Comparison of ENCODE assay signal across 28 cellular contexts in the genomic region with DNA sequence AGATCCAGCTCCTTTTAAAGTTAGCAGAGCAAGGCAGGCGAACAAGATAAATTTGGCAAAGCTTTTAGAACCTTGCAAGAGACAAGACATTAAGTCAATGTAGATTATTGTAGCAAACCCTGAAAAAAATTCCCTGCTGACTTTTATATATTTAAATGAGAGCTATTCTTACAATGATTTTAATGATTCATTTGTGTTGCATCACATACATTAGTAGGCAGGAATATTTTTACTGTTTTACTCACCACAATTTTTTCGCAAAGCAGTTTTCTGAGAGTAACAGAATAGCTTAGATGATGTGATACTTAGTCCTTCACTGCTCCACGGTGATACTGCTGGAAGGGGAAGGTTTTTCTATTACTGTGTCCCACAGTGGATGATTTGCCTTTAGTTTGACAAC. TPM values are rescaled to one million over a fixed set of nuclear protein-coding genes. Genes with fewer than 3 reads are reported as not detected.
A peak's percentile ranks its signal among the peaks of the same experiment; 100 is the strongest.
DNase-seq lines count a peak whose midpoint lies in the region; TF ChIP-seq lines count a peak whose summit lies in the region.
"Had no signal": no experiment of that assay in that cellular context is flagged by ENCODE, and none has a peak within 500 bp of the region (broad histone marks: within the 10 kb centered on the region; RNA-seq: fewer than 3 reads in every experiment).

No MANE protein-coding gene starts in this region.

- no peaks in the 10 kb centered on the region for H3K4me1 ChIP-seq in CD8-positive, alpha-beta memory T cell (ENCODE audit: insufficient read depth, low read length)

- H3K27ac Mint-ChIP-seq in HFFc6, result no peak overlapping the region
- H3K27ac Mint-ChIP-seq in nephron progenitor cell, result peak overlapping the region; percentile 19
- H3K27ac Mint-ChIP-seq in CD8-positive, alpha-beta memory T cell, result no peak overlapping the region
- H3K27ac Mint-ChIP-seq: activated CD4-positive, alpha-beta memory T cell treated with anti-CD3 and anti-CD28 coated beads for 36 hours; CD4-positive, CD25-positive, alpha-beta regulatory T cell; naive B cell; stimulated activated naive CD8-positive, alpha-beta T cell treated with anti-CD3 and anti-CD28 coated beads, Interleukin-15, amount 100 ng/mL, for 72 hours had no signal

- H3K36me3 Mint-ChIP-seq in HFFc6 (ENCODE audit: low read depth) (no peaks in the 10 kb centered on the region), nephron progenitor cell (ENCODE audit: low read depth) (no peaks in the 10 kb centered on the region)
- no peaks in the 10 kb centered on the region for H3K36me3 Mint-ChIP-seq in CD8-positive, alpha-beta memory T cell
- H3K36me3 Mint-ChIP-seq: activated CD4-positive, alpha-beta memory T cell treated with anti-CD3 and anti-CD28 coated beads for 36 hours; CD4-positive, CD25-positive, alpha-beta regulatory T cell; naive B cell had no signal

- POLR2A ChIA-PET in CD8-positive, alpha-beta memory T cell (lab: Charles Lee), result no interaction called here

- no peaks in the 10 kb centered on the region for H3K9me3 ChIP-seq in CD8-positive, alpha-beta memory T cell (ENCODE audit: low read length)

- no peaks in the 10 kb centered on the region; the same call in none of the 2 replicates for H3K27me3 Mint-ChIP-seq in HFFc6 (ENCODE audit: insufficient read depth)
- H3K27me3 Mint-ChIP-seq in nephron progenitor cell (ENCODE audit: low read depth, poor library complexity), result peaks cover 3% of the 10 kb centered on the region
- peaks cover 0 to 8% of the 10 kb centered on the region in 2 donors for H3K27me3 Mint-ChIP-seq in CD8-positive, alpha-beta memory T cell
- H3K27me3 Mint-ChIP-seq: stimulated activated naive CD8-positive, alpha-beta T cell treated with anti-CD3 and anti-CD28 coated beads, Interleukin-15, amount 100 ng/mL, for 72 hours had no signal

- no peaks in the 10 kb centered on the region for H3K27me3 ChIP-seq in CD8-positive, alpha-beta memory T cell (ENCODE audit: insufficient read depth, low read length, poor library complexity, severe bottlenecking)

- no peak overlapping the region for H3K4me3 ChIP-seq in AG10803 (ENCODE audit: low read length)
- no peak overlapping the region for H3K4me3 ChIP-seq in CD8-positive, alpha-beta memory T cell (ENCODE audit: low read length)
- H3K4me3 ChIP-seq: dorsolateral prefrontal cortex had no signal

- DNase-seq in AG10803 (ENCODE audit: low read depth) (peak; percentile 64), HFFc6 (peak; percentile 52), dedifferentiated amniotic fluid mesenchymal stem cell (ENCODE audit: extremely low spot score) (peak; percentile 15), nephron progenitor cell (no peak), cerebellar nuclear complex (lab: John Stamatoyannopoulos, UW) (no peak), ecto neural progenitor cell (ENCODE audit: low spot score) (no peak)
- DNase-seq in CD8-positive, alpha-beta memory T cell, result no peak
- DNase-seq in stimulated activated CD4-positive, alpha-beta T cell treated with anti-CD3 and anti-CD28 coated beads, Interleukin-12 subunit alpha, Interleukin-12 subunit beta, amount 100 ng/mL, for 4 hours, result no peak
- DNase-seq: ACHN; activated CD4-positive, alpha-beta memory T cell treated with anti-CD3 and anti-CD28 coated beads for 36 hours; activated CD4-positive, CD25-positive, alpha-beta regulatory T cell; activated effector memory CD4-positive, alpha-beta T cell treated with anti-CD3 and anti-CD28 coated beads, Interleukin-2, amount 50 U/mL, for 16 hours; CD4-positive, CD25-positive, alpha-beta regulatory T cell; DMS 273 treated with DMSO at 0.1 percent for 48 hours; dorsolateral prefrontal cortex; GDM1; KBM-7; left colon; MV-4-11; naive B cell; NCI-H1694; occipital lobe; stimulated activated naive CD8-positive, alpha-beta T cell treated with anti-CD3 and anti-CD28 coated beads, Interleukin-15, amount 100 ng/mL, for 72 hours; T-helper 9 cell; trophoblast cell had no signal

- CTCF ChIA-PET in CD8-positive, alpha-beta memory T cell (lab: Charles Lee), result no interaction called here

- no peak for TF ChIP-seq CTCF in AG10803 (conservative IDR thresholded peaks at IDR 0.05; ENCODE audit: low read length)
- TF ChIP-seq CTCF in HFFc6 (IDR thresholded peaks at IDR 0.05), result no peak
- TF ChIP-seq CTCF in nephron progenitor cell (IDR thresholded peaks at IDR 0.05), result no peak

- no peak overlapping the region for H3K4me3 Mint-ChIP-seq in HFFc6
- no peak overlapping the region for H3K4me3 Mint-ChIP-seq in nephron progenitor cell
- no peak overlapping the region for H3K4me3 Mint-ChIP-seq in CD8-positive, alpha-beta memory T cell
- H3K4me3 Mint-ChIP-seq: activated CD4-positive, alpha-beta memory T cell treated with anti-CD3 and anti-CD28 coated beads for 36 hours; CD4-positive, CD25-positive, alpha-beta regulatory T cell; naive B cell; stimulated activated naive CD8-positive, alpha-beta T cell treated with anti-CD3 and anti-CD28 coated beads, Interleukin-15, amount 100 ng/mL, for 72 hours had no signal

- H3K9me3 Mint-ChIP-seq in HFFc6 (no peaks in the 10 kb centered on the region), nephron progenitor cell (no peaks in the 10 kb centered on the region)
- no peaks in the 10 kb centered on the region for H3K9me3 Mint-ChIP-seq in CD8-positive, alpha-beta memory T cell
- H3K9me3 Mint-ChIP-seq: activated CD4-positive, alpha-beta memory T cell treated with anti-CD3 and anti-CD28 coated beads for 36 hours; CD4-positive, CD25-positive, alpha-beta regulatory T cell; naive B cell; stimulated activated naive CD8-positive, alpha-beta T cell treated with anti-CD3 and anti-CD28 coated beads, Interleukin-15, amount 100 ng/mL, for 72 hours had no signal

- no peaks in the 10 kb centered on the region for H3K36me3 ChIP-seq in CD8-positive, alpha-beta memory T cell (ENCODE audit: insufficient read depth, low read length)

- H3K27ac ChIP-seq in CD8-positive, alpha-beta memory T cell (ENCODE audit: low read depth, low read length), result no peak overlapping the region
- H3K27ac ChIP-seq: dorsolateral prefrontal cortex had no signal

- H3K4me1 Mint-ChIP-seq in HFFc6 (ENCODE audit: low read depth) (peaks cover 9% of the 10 kb centered on the region; the same call in 1 of the 2 replicates), nephron progenitor cell (peaks cover 3% of the 10 kb centered on the region)
- no peaks in the 10 kb centered on the region for H3K4me1 Mint-ChIP-seq in CD8-positive, alpha-beta memory T cell
- H3K4me1 Mint-ChIP-seq: CD4-positive, CD25-positive, alpha-beta regulatory T cell; naive B cell; stimulated activated naive CD8-positive, alpha-beta T cell treated with anti-CD3 and anti-CD28 coated beads, Interleukin-15, amount 100 ng/mL, for 72 hours had no signal

RNA-seq across cellular contexts. Expression of a gene that starts 43.9 kb away (rescaled TPM):
- not detected for total RNA-seq in HFFc6 (2021; fragmentation: NEBNext Ultra II Directional; extraction: Animal tissue kit (Norgen Biotek cat#: 25700))
- total RNA-seq in CD8-positive, alpha-beta memory T cell, result not detected
- polyA plus RNA-seq in CD8-positive, alpha-beta memory T cell, result not detected
- total RNA-seq: activated CD4-positive, alpha-beta memory T cell treated with anti-CD3 and anti-CD28 coated beads for 36 hours; CD4-positive, CD25-positive, alpha-beta regulatory T cell; epithelial cell of proximal tubule; HT-29; left colon; mesenteric fat pad; occipital lobe had no signal
- polyA plus RNA-seq: CD4-positive, CD25-positive, alpha-beta regulatory T cell had no signal

Comparison
In these comparisons a context has a peak if more than half of its experiments do, and no peak if none do; other contexts are left out.
1. DNase-seq: peak in AG10803 (single experiment), HFFc6 (single experiment) and dedifferentiated amniotic fluid mesenchymal stem cell (single experiment); none in nephron progenitor cell (single experiment), CD8-positive, alpha-beta memory T cell (0 of 5), cerebellar nuclear complex (0 of 2), ecto neural progenitor cell (single experiment) and stimulated activated CD4-positive, alpha-beta T cell treated with anti-CD3 and anti-CD28 coated beads, Interleukin-12 subunit alpha, Interleukin-12 subunit beta, amount 100 ng/mL, for 4 hours (single experiment).